ENCODE assay signal across 27 cellular contexts in the genomic region with DNA sequence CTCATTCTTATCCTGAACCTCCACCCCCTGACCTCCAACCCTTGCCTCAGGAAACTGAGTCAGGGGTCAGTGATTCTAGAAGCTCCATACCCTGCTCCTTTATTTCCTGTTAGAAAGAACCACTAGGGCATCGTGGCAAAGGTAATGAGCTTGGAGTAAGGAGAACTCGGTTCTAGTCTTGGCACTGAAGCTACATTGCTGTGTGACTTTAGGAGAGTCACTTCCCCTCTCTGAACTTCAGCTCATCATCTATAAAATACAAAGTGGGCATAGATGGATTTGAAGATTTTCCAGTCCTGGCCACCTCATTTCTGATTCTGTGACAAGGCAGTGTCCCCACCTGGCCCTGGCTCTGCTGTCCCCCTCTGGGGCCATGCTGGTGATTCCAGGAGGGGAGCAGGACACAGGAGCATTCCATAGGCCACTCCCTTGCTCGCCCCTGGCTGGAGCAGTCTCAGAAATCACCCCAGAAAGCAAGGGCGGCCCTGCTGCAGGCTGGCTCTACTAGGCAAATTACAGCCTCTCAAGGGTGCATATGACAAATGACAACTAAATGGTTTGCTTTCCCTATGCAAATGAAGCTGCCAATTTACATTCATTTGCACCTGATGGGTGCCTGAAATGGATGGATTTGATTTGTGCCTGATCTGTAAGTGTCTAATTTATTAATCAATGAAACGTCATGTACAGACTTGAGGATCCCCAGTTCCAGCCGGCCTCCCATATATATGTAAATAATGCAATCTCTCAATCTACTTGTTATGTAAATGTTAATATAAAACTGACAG.
"Had no signal": no experiment of that assay in that cellular context is flagged by ENCODE, and none has a peak within 500 bp of the region (broad histone marks: within the 10 kb centered on the region; RNA-seq: fewer than 3 reads in every experiment).

No MANE protein-coding gene starts in this region.

- H3K27ac ChIP-seq: coronary artery, esophagus squamous epithelium, heart right ventricle, prostate gland, skin epidermis, spleen, thoracic aorta, tibial nerve, upper lobe of left lung had no signal

- H3K36me3 ChIP-seq: esophagus squamous epithelium, heart right ventricle, prostate gland, spleen, thoracic aorta, tibial nerve, upper lobe of left lung had no signal

- H3K36me3 Mint-ChIP-seq: memory B cell; natural killer cell treated with Interleukin-12 subunit alpha and Interleukin-12 subunit beta and Interleukin-15 and Interleukin-18, amount 100 ng/mL, for 72 hours; stimulated activated naive B cell treated with anti-CD40 and anti-IgM and Interleukin-4, amounts not matched to agents 10 μg/mL and 1 μg/mL and 100 μg/mL, for 72 hours had no signal

- H3K4me3 ChIP-seq: coronary artery, esophagus squamous epithelium, heart right ventricle, lung, prostate gland, skin epidermis, spleen, thoracic aorta, tibial nerve, upper lobe of left lung had no signal

- H3K4me1 Mint-ChIP-seq: memory B cell; stimulated activated naive B cell treated with anti-CD40 and anti-IgM and Interleukin-4, amounts not matched to agents 10 μg/mL and 1 μg/mL and 100 μg/mL, for 72 hours had no signal

- ATAC-seq: effector memory CD8-positive, alpha-beta T cell; heart right ventricle; left lobe of liver; natural killer cell treated with Interleukin-12 subunit alpha and Interleukin-12 subunit beta and Interleukin-15 and Interleukin-18, amount 100 ng/mL, for 72 hours; right cardiac atrium; stimulated activated naive B cell treated with anti-CD40 and anti-IgM and Interleukin-4, amounts not matched to agents 10 μg/mL and 1 μg/mL and 100 μg/mL, for 72 hours had no signal

- H3K9me3 Mint-ChIP-seq: effector memory CD8-positive, alpha-beta T cell; memory B cell; natural killer cell treated with Interleukin-12 subunit alpha and Interleukin-12 subunit beta and Interleukin-15 and Interleukin-18, amount 100 ng/mL, for 72 hours; stimulated activated naive B cell treated with anti-CD40 and anti-IgM and Interleukin-4, amounts not matched to agents 10 μg/mL and 1 μg/mL and 100 μg/mL, for 72 hours; stimulated activated naive CD8-positive, alpha-beta T cell treated with anti-CD3 and anti-CD28 coated beads, Interleukin-15, Interleukin-2, amounts not matched to agents 100 ng/mL and 50 ng/mL, for 24 hours had no signal

- DNase-seq: dermis blood vessel endothelial cell; effector memory CD8-positive, alpha-beta T cell; erythroblast; esophagus squamous epithelium; foreskin melanocyte; glutamatergic neuron; heart right ventricle; hippocampal formation; nucleus accumbens; right cardiac atrium; spleen; stimulated activated CD4-positive, alpha-beta T cell treated with anti-CD3 and anti-CD28 coated beads, Interleukin-4, amount 100 ng/mL, for 4 hours; stimulated activated naive B cell treated with anti-CD40 and anti-IgM and Interleukin-4, amounts not matched to agents 10 μg/mL and 1 μg/mL and 100 μg/mL, for 72 hours; upper lobe of left lung had no signal

- H3K27me3 ChIP-seq: spleen, tibial nerve, upper lobe of left lung had no signal

- H3K9me3 ChIP-seq: esophagus squamous epithelium, heart right ventricle, prostate gland, spleen, thoracic aorta, tibial nerve, upper lobe of left lung had no signal

- FAIRE-seq: endometrium, keratinocyte, urothelium cell line had no signal

- H3K4me1 ChIP-seq: prostate gland, tibial nerve, upper lobe of left lung had no signal

- H3K27ac Mint-ChIP-seq: memory B cell; natural killer cell treated with Interleukin-12 subunit alpha and Interleukin-12 subunit beta and Interleukin-15 and Interleukin-18, amount 100 ng/mL, for 72 hours; stimulated activated naive B cell treated with anti-CD40 and anti-IgM and Interleukin-4, amounts not matched to agents 10 μg/mL and 1 μg/mL and 100 μg/mL, for 72 hours; stimulated activated naive CD8-positive, alpha-beta T cell treated with anti-CD3 and anti-CD28 coated beads, Interleukin-15, Interleukin-2, amounts not matched to agents 100 ng/mL and 50 ng/mL, for 24 hours had no signal

- H3K27me3 Mint-ChIP-seq: stimulated activated naive CD8-positive, alpha-beta T cell treated with anti-CD3 and anti-CD28 coated beads, Interleukin-15, Interleukin-2, amounts not matched to agents 100 ng/mL and 50 ng/mL, for 24 hours had no signal

- H3K4me3 Mint-ChIP-seq: effector memory CD8-positive, alpha-beta T cell; memory B cell; natural killer cell treated with Interleukin-12 subunit alpha and Interleukin-12 subunit beta and Interleukin-15 and Interleukin-18, amount 100 ng/mL, for 72 hours; stimulated activated naive B cell treated with anti-CD40 and anti-IgM and Interleukin-4, amounts not matched to agents 10 μg/mL and 1 μg/mL and 100 μg/mL, for 72 hours; stimulated activated naive CD8-positive, alpha-beta T cell treated with anti-CD3 and anti-CD28 coated beads, Interleukin-15, Interleukin-2, amounts not matched to agents 100 ng/mL and 50 ng/mL, for 24 hours had no signal
